Comparison of ENCODE assay signal across 3 cellular contexts in the genomic region with DNA sequence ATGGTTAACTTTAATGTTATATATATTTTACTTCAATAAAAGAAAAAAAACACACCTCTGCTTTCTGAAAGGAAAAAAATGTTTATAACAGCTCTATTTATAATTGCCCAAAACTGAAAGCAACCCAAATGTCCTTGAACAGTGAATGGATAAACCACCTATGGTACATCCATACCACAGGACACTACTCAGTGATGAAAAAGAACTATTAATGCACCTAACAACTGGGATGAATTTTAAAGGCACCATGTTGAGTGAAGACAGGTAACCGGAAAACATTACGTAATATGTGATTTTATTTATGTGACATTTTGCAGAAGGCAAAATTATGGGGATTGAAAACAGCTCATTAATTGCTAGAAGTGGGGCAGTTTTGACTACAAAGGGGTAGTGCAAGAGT.
TF ChIP-seq lines count a peak whose summit lies in the region.

No MANE protein-coding gene starts in this region.

TF ChIP-seq in HepG2, 621 proteins besides CTCF, POLR2A, EP300 and RAD21:
- no peak for TF ChIP-seq ZNF20 (CRISPR knock-in tag; IDR thresholded peaks at IDR 0.05)
- 0 out of 2 replicates have a peak, but pooled peaks have one; percentile 35 for TF ChIP-seq CEBPB (IDR thresholded peaks at IDR 0.05; ENCODE audit: borderline replicate concordance, low read depth, low read length)
- TF ChIP-seq ERF (CRISPR knock-in tag; IDR thresholded peaks at IDR 0.05): no peak

TF ChIP-seq in K562, 482 proteins besides CTCF, POLR2A, EP300 and RAD21:
- no peak for TF ChIP-seq RUNX1 (IDR thresholded peaks at IDR 0.05; ENCODE audit: low read depth)
- TF ChIP-seq CEBPB (tag; IDR thresholded peaks at IDR 0.05): peak; percentile 44; the same call in 1 of the 2 replicates
- no peak for TF ChIP-seq ZNF324 (CRISPR knock-in tag; IDR thresholded peaks at IDR 0.05)
- no peak for TF ChIP-seq MLX (CRISPR knock-in tag; conservative IDR thresholded peaks at IDR 0.05)
- no peak for TF ChIP-seq ZFP36 (IDR thresholded peaks at IDR 0.05; ENCODE audit: low read depth, low read length, partially characterized antibody)
- TF ChIP-seq POLR3A (IDR thresholded peaks at IDR 0.05; ENCODE audit: borderline replicate concordance, extremely low read depth, insufficient read depth, insufficient read length): no peak
- no peak for TF ChIP-seq ZFP1 (CRISPR knock-in tag; IDR thresholded peaks at IDR 0.05)

TF ChIP-seq in endothelial cell of umbilical vein, 7 proteins besides CTCF, POLR2A, EP300 and RAD21:
- no peak for TF ChIP-seq JUN (IDR thresholded peaks at IDR 0.05; ENCODE audit: borderline replicate concordance, insufficient read depth, insufficient read length, low read depth)
- no peak for TF ChIP-seq POLR2AphosphoS5 (IDR thresholded peaks at IDR 0.05; ENCODE audit: insufficient read depth, low read depth, low read length)
- TF ChIP-seq, protein P1, sequence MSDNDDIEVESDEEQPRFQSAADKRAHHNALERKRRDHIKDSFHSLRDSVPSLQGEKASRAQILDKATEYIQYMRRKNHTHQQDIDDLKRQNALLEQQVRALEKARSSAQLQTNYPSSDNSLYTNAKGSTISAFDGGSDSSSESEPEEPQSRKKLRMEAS (IDR thresholded peaks at IDR 0.05; ENCODE audit: insufficient read depth, insufficient read length): no peak
- no peak for TF ChIP-seq FOS (IDR thresholded peaks at IDR 0.05; ENCODE audit: borderline replicate concordance, insufficient read depth, low read length)
- no peak for TF ChIP-seq MYC (IDR thresholded peaks at IDR 0.05; ENCODE audit: low read depth, low read length)
- no peak for TF ChIP-seq EZH2 (IDR thresholded peaks at IDR 0.05; ENCODE audit: borderline replicate concordance, low read depth, low read length, severe bottlenecking)
